Comparison of ENCODE assay signal across 8 cellular contexts in genomic region chr11:128610765-128611617, GRCh38. TPM values are rescaled to one million over a fixed set of nuclear protein-coding genes. Genes with fewer than 3 reads are reported as not detected.
DNase-seq lines count a peak whose midpoint lies in the region; ATAC-seq and TF ChIP-seq lines count a peak whose summit lies in the region.

No MANE protein-coding gene starts in this region.

- peak; percentile 92 for ATAC-seq in GM19467 (IDR thresholded peaks at IDR 0.05; ENCODE audit: unreplicated experiment)
- peak; percentile 96 for ATAC-seq in HG03558 (IDR thresholded peaks at IDR 0.05; ENCODE audit: extremely low read depth, unreplicated experiment)
- peak; percentile 82 to 83 for ATAC-seq in activated T-cell treated with anti-CD3 and anti-CD28 coated beads, Interleukin-2, amount 50 U/mL, for 4 hours
- ATAC-seq in naive thymus-derived CD4-positive, alpha-beta T cell, result peak; percentile 91

- TF ChIP-seq POLR2A in erythroblast (IDR thresholded peaks at IDR 0.05; ENCODE audit: low read length), result no peak

- peaks cover 0 to 3% (median 0%) of the 10 kb centered on the region in 3 donors for H3K36me3 Mint-ChIP-seq in CD8-positive, alpha-beta memory T cell
- H3K36me3 Mint-ChIP-seq in activated T-cell treated with anti-CD3 and anti-CD28 coated beads, Interleukin-2, amount 50 U/mL, for 4 hours (ENCODE audit: insufficient read depth), result no peaks in the 10 kb centered on the region
- no peaks in the 10 kb centered on the region for H3K36me3 Mint-ChIP-seq in naive thymus-derived CD4-positive, alpha-beta T cell

- H3K4me1 Mint-ChIP-seq in CD8-positive, alpha-beta memory T cell, result peaks cover 44 to 47% (median 47%) of the 10 kb centered on the region in 3 donors
- peaks cover 50% of the 10 kb centered on the region for H3K4me1 Mint-ChIP-seq in activated T-cell treated with anti-CD3 and anti-CD28 coated beads, Interleukin-2, amount 50 U/mL, for 4 hours (ENCODE audit: low read depth)
- H3K4me1 Mint-ChIP-seq in naive thymus-derived CD4-positive, alpha-beta T cell, result peaks cover 31 to 87% (median 75%) of the 10 kb centered on the region in 7 donors

- CTCF ChIA-PET in CD8-positive, alpha-beta memory T cell (lab: Charles Lee), result interaction anchor here (0.7 to 1.8 kb wide), 7 partner anchors 17 to 439 kb away, joined by 3 to 6 read pairs (median 4); no protein-coding TSS in a partner anchor
- CTCF ChIA-PET in naive thymus-derived CD4-positive, alpha-beta T cell (lab: Charles Lee), result interaction anchor here (0.6 to 3.4 kb wide), 9 partner anchors 12 to 446 kb away, joined by 3 to 13 read pairs (median 3); no protein-coding TSS in a partner anchor

- H3K27ac Mint-ChIP-seq in CD8-positive, alpha-beta memory T cell, result peak overlapping the region; percentile 89 to 99 (median 96)
- H3K27ac Mint-ChIP-seq in naive thymus-derived CD4-positive, alpha-beta T cell, result peak overlapping the region; percentile 87 to 99 (median 95)

- POLR2A ChIA-PET in CD8-positive, alpha-beta memory T cell (lab: Charles Lee), result interaction anchor here (0.5 to 2.7 kb wide), 6 partner anchors 8 to 1212 kb away, joined by 3 to 16 read pairs (median 3); no protein-coding TSS in a partner anchor
- POLR2A ChIA-PET in naive thymus-derived CD4-positive, alpha-beta T cell (lab: Charles Lee), result interaction anchor here (0.9 to 7.2 kb wide), 15 partner anchors 8 to 309 kb away, joined by 3 to 145 read pairs (median 4); no protein-coding TSS in a partner anchor

- intact Hi-C loops in naive thymus-derived CD4-positive, alpha-beta T cell (cut with micrococcal nuclease), result loop anchor here (1.0 to 2.0 kb wide), 4 partner anchors 13 to 86 kb away; no protein-coding TSS in a partner anchor

- no peak overlapping the region for H3K27ac ChIP-seq in CD8-positive, alpha-beta memory T cell (ENCODE audit: low read depth, low read length)
- H3K27ac ChIP-seq in naive thymus-derived CD4-positive, alpha-beta T cell (ENCODE audit: low read depth, low read length), result peak overlapping the region; percentile 76

- no peaks in the 10 kb centered on the region for H3K9me3 Mint-ChIP-seq in CD8-positive, alpha-beta memory T cell
- no peaks in the 10 kb centered on the region for H3K9me3 Mint-ChIP-seq in activated T-cell treated with anti-CD3 and anti-CD28 coated beads, Interleukin-2, amount 50 U/mL, for 4 hours
- H3K9me3 Mint-ChIP-seq in naive thymus-derived CD4-positive, alpha-beta T cell, result peaks cover 0 to 2% (median 0%) of the 10 kb centered on the region in 11 donors

- H3K4me3 ChIP-seq in CD8-positive, alpha-beta memory T cell (ENCODE audit: low read length), result peak overlapping the region; percentile 21
- H3K4me3 ChIP-seq in naive thymus-derived CD4-positive, alpha-beta T cell (ENCODE audit: low read length), result peak overlapping the region; percentile 11

- H3K9me3 ChIP-seq in CD8-positive, alpha-beta memory T cell (ENCODE audit: low read length), result no peaks in the 10 kb centered on the region
- no peaks in the 10 kb centered on the region for H3K9me3 ChIP-seq in naive thymus-derived CD4-positive, alpha-beta T cell (ENCODE audit: control insufficient read depth in 2 of 3, low read length in 3 of 3)

- H3K27me3 ChIP-seq in CD8-positive, alpha-beta memory T cell (ENCODE audit: insufficient read depth, low read length, poor library complexity, severe bottlenecking), result no peaks in the 10 kb centered on the region
- no peaks in the 10 kb centered on the region for H3K27me3 ChIP-seq in naive thymus-derived CD4-positive, alpha-beta T cell (ENCODE audit: control insufficient read depth in 2 of 2, insufficient read depth in 2 of 2, low read length in 2 of 2)

- peak overlapping the region in 6 of 7 donors; percentile 30 to 86 (median 70) for H3K4me3 Mint-ChIP-seq in CD8-positive, alpha-beta memory T cell
- peak overlapping the region; percentile 62 for H3K4me3 Mint-ChIP-seq in activated T-cell treated with anti-CD3 and anti-CD28 coated beads, Interleukin-2, amount 50 U/mL, for 4 hours
- H3K4me3 Mint-ChIP-seq in naive thymus-derived CD4-positive, alpha-beta T cell, result peak overlapping the region; percentile 57 to 85 (median 76)

- DNase-seq in CD8-positive, alpha-beta memory T cell, result peak; percentile 13 to 87 (median 75)
- peak; percentile 51 for DNase-seq in activated T-cell treated with anti-CD3 and anti-CD28 coated beads, Interleukin-2, amount 50 U/mL, for 4 hours
- DNase-seq in naive thymus-derived CD4-positive, alpha-beta T cell, result peak; percentile 34 to 76 (median 62)
- DNase-seq in erythroblast (lab: John Stamatoyannopoulos, UW), result no peak
- no peak for DNase-seq in NCI-H1048 (lab: John Stamatoyannopoulos, UW)
- no peak for DNase-seq in NCI-H128 (lab: John Stamatoyannopoulos, UW; ENCODE audit: unreplicated experiment)

- peaks cover 52% of the 10 kb centered on the region for H3K4me1 ChIP-seq in CD8-positive, alpha-beta memory T cell (ENCODE audit: insufficient read depth, low read length)
- H3K4me1 ChIP-seq in naive thymus-derived CD4-positive, alpha-beta T cell (ENCODE audit: control insufficient read depth in 2 of 2, insufficient read depth in 2 of 2, low read length in 2 of 2), result peaks cover 21 to 58% of the 10 kb centered on the region in 2 donors

- H3K27me3 Mint-ChIP-seq in CD8-positive, alpha-beta memory T cell, result peaks cover 0 to 1% of the 10 kb centered on the region in 2 donors
- H3K27me3 Mint-ChIP-seq in activated T-cell treated with anti-CD3 and anti-CD28 coated beads, Interleukin-2, amount 50 U/mL, for 4 hours (ENCODE audit: low read depth), result no peaks in the 10 kb centered on the region
- H3K27me3 Mint-ChIP-seq in naive thymus-derived CD4-positive, alpha-beta T cell, result no peaks in the 10 kb centered on the region

- no peaks in the 10 kb centered on the region for H3K36me3 ChIP-seq in CD8-positive, alpha-beta memory T cell (ENCODE audit: insufficient read depth, low read length)
- H3K36me3 ChIP-seq in naive thymus-derived CD4-positive, alpha-beta T cell (ENCODE audit: control insufficient read depth in 2 of 3, insufficient read depth in 3 of 3, low read length in 3 of 3), result no peaks in the 10 kb centered on the region

RNA-seq across cellular contexts. Expression of gene ETS1, which starts 23.6 kb away (rescaled TPM):
- total RNA-seq in CD8-positive, alpha-beta memory T cell, result 100 to 1,000 TPM; 405 to 411 TPM
- polyA plus RNA-seq in CD8-positive, alpha-beta memory T cell, result 386 TPM
- 100 to 1,000 TPM; 246 to 299 (median 258) TPM for total RNA-seq in activated T-cell treated with anti-CD3 and anti-CD28 coated beads, Interleukin-2, amount 50 U/mL, for 4 hours
- 100 to 1,000 TPM; 659 to 871 (median 773) TPM for total RNA-seq in naive thymus-derived CD4-positive, alpha-beta T cell
- 100 to 1,000 TPM; 514 to 634 TPM for polyA plus RNA-seq in naive thymus-derived CD4-positive, alpha-beta T cell

Comparison
In these comparisons a context has a peak if more than half of its experiments do, and no peak if none do; other contexts are left out.
1. DNase-seq: peak in CD8-positive, alpha-beta memory T cell (5 of 5), activated T-cell treated with anti-CD3 and anti-CD28 coated beads, Interleukin-2, amount 50 U/mL, for 4 hours (single experiment) and naive thymus-derived CD4-positive, alpha-beta T cell (9 of 9); none in erythroblast (0 of 2), NCI-H1048 (single experiment) and NCI-H128 (single experiment).
2. Peak in every context shown above with its lines, with median percentiles within 50 percentile points of each other: H3K4me3 Mint-ChIP-seq and ATAC-seq.